Comparison of ENCODE assay signal across 20 cellular contexts in the genomic region with DNA sequence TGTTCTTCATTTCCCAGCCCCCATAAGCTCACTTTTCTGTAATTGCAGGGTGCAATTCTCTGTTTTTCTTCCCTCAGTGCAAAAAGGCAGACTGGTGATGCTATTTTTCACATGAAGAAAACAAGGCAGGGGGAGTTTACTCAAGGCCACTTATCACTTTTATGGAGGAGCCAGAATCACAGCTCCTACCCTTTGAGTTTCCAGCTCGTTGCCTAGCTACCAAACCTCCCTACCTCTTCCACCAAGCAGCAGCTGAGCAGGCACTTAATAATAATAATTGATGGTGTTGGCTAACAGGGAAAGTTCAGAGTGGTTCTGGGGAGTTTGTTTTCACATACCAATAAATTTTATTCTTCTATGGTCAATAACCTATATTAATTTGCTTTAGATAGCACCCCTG.
"Had no signal": no experiment of that assay in that cellular context is flagged by ENCODE, and none has a peak within 500 bp of the region (broad histone marks: within the 10 kb centered on the region; RNA-seq: fewer than 3 reads in every experiment).

No MANE protein-coding gene starts in this region.

- FAIRE-seq: kidney, urothelium cell line had no signal

- DNase-seq: erythroblast; foreskin keratinocyte; head of caudate nucleus; kidney; left cardiac atrium; left ventricle myocardium superior; mesenchymal stem cell; naive B cell; psoas muscle; retina; right lobe of liver; stimulated activated CD4-positive, alpha-beta T cell treated with anti-CD3 and anti-CD28 coated beads, Interleukin-4, amount 100 ng/mL, for 1 hour; stimulated activated CD8-positive, alpha-beta memory T cell treated with anti-CD3 and anti-CD28 coated beads, Interleukin-4, amount 100 ng/mL, for 48 hours; stimulated activated naive CD8-positive, alpha-beta T cell treated with anti-CD3 and anti-CD28 coated beads, Interleukin-15, Interleukin-2, amounts not matched to agents 100 U/mL and 50 U/mL, for 24 hours; thyroid gland had no signal

- H3K27ac ChIP-seq: foreskin keratinocyte, hepatocyte, neutrophil, psoas muscle, right lobe of liver, suprapubic skin, thyroid gland had no signal

- H3K4me1 ChIP-seq: psoas muscle, right lobe of liver, thyroid gland had no signal

- H3K9me3 ChIP-seq: neutrophil, psoas muscle, right lobe of liver, suprapubic skin, thyroid gland had no signal

- H3K27me3 ChIP-seq: hepatocyte, neutrophil, right lobe of liver, suprapubic skin, thyroid gland had no signal

- H3K36me3 ChIP-seq: neutrophil, right lobe of liver, suprapubic skin, thyroid gland had no signal

- H3K4me3 ChIP-seq: hepatocyte, lung, psoas muscle, right lobe of liver, suprapubic skin, thyroid gland had no signal
